Comparison of ENCODE assay signal across 1 cellular context in genomic region chr5:65760504-65761275, GRCh38.
TF ChIP-seq lines count a peak whose summit lies in the region.

No MANE protein-coding gene starts in this region.

TF ChIP-seq in SK-N-SH, 30 proteins besides CTCF, POLR2A, EP300 and RAD21 (continued from another document):
- TF ChIP-seq IRF3 (IDR thresholded peaks at IDR 0.05; ENCODE audit: low read depth, low read length) (no peak), ZBTB33 (IDR thresholded peaks at IDR 0.05; ENCODE audit: borderline replicate concordance, low read depth) (no peak), MEF2A (IDR thresholded peaks at IDR 0.05; ENCODE audit: borderline replicate concordance, low read depth) (no peak), MXI1 (IDR thresholded peaks at IDR 0.05; ENCODE audit: low read depth, low read length) (no peak)
